ENCODE assay signal across 8 cellular contexts in the genomic region with DNA sequence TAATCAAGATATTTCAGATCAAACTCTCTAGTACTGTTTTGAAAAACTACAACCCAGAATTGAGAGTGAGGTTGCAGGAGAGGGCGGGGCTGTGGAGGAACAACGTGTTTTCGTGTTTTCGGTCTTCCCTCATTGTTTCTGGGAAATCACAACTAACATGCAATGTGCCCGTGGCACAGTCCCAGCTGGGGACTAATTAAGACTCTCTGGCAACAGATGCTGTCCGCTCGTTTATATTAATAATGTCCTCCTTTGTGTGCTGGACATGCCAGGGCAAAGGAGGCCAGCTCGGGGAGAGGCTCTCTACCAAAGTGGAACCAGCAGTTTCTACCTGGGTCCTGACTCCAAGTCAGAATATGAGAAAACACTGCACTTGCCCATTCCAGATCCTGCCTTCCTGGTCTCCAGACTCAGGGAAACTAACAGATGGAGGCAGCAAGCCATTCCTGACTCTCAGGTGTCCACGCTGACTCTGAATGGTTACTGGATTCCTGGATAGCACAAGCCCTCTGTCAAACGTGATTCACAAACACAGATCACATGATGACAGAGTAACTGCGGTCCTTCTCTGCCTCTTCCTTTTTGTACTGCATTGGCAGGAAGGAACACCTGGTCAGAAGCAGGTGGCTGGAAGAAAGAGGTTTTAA.
A peak's percentile ranks its signal among the peaks of the same experiment; 100 is the strongest.
DNase-seq lines count a peak whose midpoint lies in the region; ATAC-seq lines count a peak whose summit lies in the region.

No MANE protein-coding gene starts in this region.

- peak overlapping the region; percentile 78 for H3K4me3 Mint-ChIP-seq in activated T-cell treated with anti-CD3 and anti-CD28 coated beads, Interleukin-2, amount 50 U/mL, for 4 hours

- no peaks in the 10 kb centered on the region for H3K27me3 Mint-ChIP-seq in activated T-cell treated with anti-CD3 and anti-CD28 coated beads, Interleukin-2, amount 50 U/mL, for 4 hours (ENCODE audit: low read depth)

- peak; percentile 62 to 66 for ATAC-seq in activated T-cell treated with anti-CD3 and anti-CD28 coated beads, Interleukin-2, amount 50 U/mL, for 4 hours
- no peak for ATAC-seq in HG03457 (IDR thresholded peaks at IDR 0.05; ENCODE audit: unreplicated experiment)

- DNase-seq in ELR (ENCODE audit: low read depth) = peak; percentile 12
- DNase-seq in NCI-H2029 treated with DMSO at 0.1 percent for 48 hours (lab: John Stamatoyannopoulos, UW) = peak; percentile 59
- peak; percentile 51 for DNase-seq in activated T-cell treated with anti-CD3 and anti-CD28 coated beads, Interleukin-2, amount 50 U/mL, for 4 hours
- DNase-seq in kidney tubule cell (ENCODE audit: low spot score) = peak; percentile 35
- peak; percentile 37 to 56 for DNase-seq in stimulated activated CD8-positive, alpha-beta memory T cell treated with anti-CD3 and anti-CD28 coated beads, Interleukin-7, amount 100 ng/mL, for 48 hours (ENCODE audit: extremely low read depth in 1 of 2, low read depth in 1 of 2)
- DNase-seq in NCI-H226 = no peak
- no peak for DNase-seq in hippocampal formation (lab: John Stamatoyannopoulos, UW)

- H3K9me3 Mint-ChIP-seq in activated T-cell treated with anti-CD3 and anti-CD28 coated beads, Interleukin-2, amount 50 U/mL, for 4 hours = no peaks in the 10 kb centered on the region

- H3K36me3 Mint-ChIP-seq in activated T-cell treated with anti-CD3 and anti-CD28 coated beads, Interleukin-2, amount 50 U/mL, for 4 hours (ENCODE audit: insufficient read depth) = no peaks in the 10 kb centered on the region

- H3K4me1 Mint-ChIP-seq in activated T-cell treated with anti-CD3 and anti-CD28 coated beads, Interleukin-2, amount 50 U/mL, for 4 hours (ENCODE audit: low read depth) = peaks cover 82% of the 10 kb centered on the region

Comparison
In these comparisons a context has a peak if more than half of its experiments do, and no peak if none do; other contexts are left out.
1. DNase-seq: peak in ELR (single experiment), NCI-H2029 treated with DMSO at 0.1 percent for 48 hours (single experiment), activated T-cell treated with anti-CD3 and anti-CD28 coated beads, Interleukin-2, amount 50 U/mL, for 4 hours (single experiment), kidney tubule cell (single experiment) and stimulated activated CD8-positive, alpha-beta memory T cell treated with anti-CD3 and anti-CD28 coated beads, Interleukin-7, amount 100 ng/mL, for 48 hours (2 of 2); none in NCI-H226 (single experiment) and hippocampal formation (0 of 2).